8 cellular contexts compared by ENCODE assay signal in the genomic region with DNA sequence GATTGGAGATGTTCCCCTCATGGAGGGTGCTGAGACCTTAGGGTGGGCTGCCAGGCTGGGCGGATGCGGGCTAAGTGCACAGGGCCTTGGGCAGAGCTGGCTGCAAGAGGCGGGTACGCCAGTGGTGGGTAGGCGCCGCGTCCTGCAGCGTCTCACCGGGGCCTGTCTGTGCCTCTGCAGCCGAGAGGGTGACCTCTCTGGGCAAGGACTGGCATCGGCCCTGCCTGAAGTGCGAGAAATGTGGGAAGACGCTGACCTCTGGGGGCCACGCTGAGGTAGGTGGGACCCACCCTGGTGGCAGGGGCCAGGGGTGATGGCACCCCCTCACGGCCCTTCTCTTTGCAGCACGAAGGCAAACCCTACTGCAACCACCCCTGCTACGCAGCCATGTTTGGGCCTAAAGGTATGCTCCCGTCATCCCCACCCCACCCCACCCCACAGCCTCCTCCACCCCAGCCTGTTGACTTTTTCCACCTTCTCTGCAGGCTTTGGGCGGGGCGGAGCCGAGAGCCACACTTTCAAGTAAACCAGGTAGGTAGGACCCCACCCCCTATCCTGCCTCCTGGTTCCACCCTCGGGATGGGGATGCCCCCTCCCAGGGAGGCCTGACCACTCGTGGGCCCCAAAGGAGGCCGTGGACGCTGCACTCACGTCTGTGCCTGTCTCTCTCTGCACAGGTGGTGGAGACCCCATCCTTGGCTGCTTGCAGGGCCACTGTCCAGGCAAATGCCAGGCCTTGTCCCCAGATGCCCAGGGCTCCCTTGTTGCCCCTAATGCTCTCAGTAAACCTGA. TPM values are rescaled to one million over a fixed set of nuclear protein-coding genes. Genes with fewer than 3 reads are reported as not detected.
DNase-seq lines count a peak whose midpoint lies in the region; ATAC-seq and TF ChIP-seq lines count a peak whose summit lies in the region.

No MANE protein-coding gene starts in this region.

- DNase-seq in activated CD4-positive, alpha-beta T cell treated with anti-CD3 and anti-CD28 coated beads for 48 hours: peak; percentile 45
- DNase-seq in activated CD4-positive, alpha-beta T cell treated with anti-CD3 and anti-CD28 coated beads for 4 hours: no peak
- DNase-seq in activated gamma-delta T cell treated with Interleukin-2 at 50 U/mL for 16 hours (peak; percentile 34), mesendoderm (no peak), upper lobe of left lung (peak in 1 of 2 donors; percentile 56), NCI-H524 (lab: John Stamatoyannopoulos, UW) (no peak)

- no CpG with 5 or more reads among the region's 26 CpGs for WGBS in mesendoderm (ENCODE audit: extremely low coverage, insufficient coverage, low lambda C conversion rate)
- WGBS in upper lobe of left lung, 2 donors: 53 to 79% methylated on average over 12 to 14 of the region's 26 CpGs

- H4K5ac ChIP-seq in mesendoderm (ENCODE audit: low read length): no peak overlapping the region

- H3K4me3 ChIP-seq in mesendoderm (ENCODE audit: low read length) (no peak overlapping the region), upper lobe of left lung (peak overlapping the region; percentile 36 to 69 (median 52))

- H2AK5ac ChIP-seq in mesendoderm (ENCODE audit: low read length): no peak overlapping the region

- no peak overlapping the region for H2BK15ac ChIP-seq in mesendoderm (replicated peaks; ENCODE audit: low read depth)

- H3K36me3 ChIP-seq in mesendoderm (ENCODE audit: control insufficient read depth, insufficient read depth, low read length) (no peaks in the 10 kb centered on the region), upper lobe of left lung (peaks cover 0 to 6% (median under 1%) of the 10 kb centered on the region in 4 donors)

- TF ChIP-seq CTCF in upper lobe of left lung (IDR thresholded peaks at IDR 0.05): peak in 2 of 6 experiments; percentile 8 to 23

- no peak overlapping the region for H3K56ac ChIP-seq in mesendoderm (ENCODE audit: low read length)

- ATAC-seq in upper lobe of left lung (ENCODE audit: low FRiP score in 2 of 2) (no peak), HG03139 (IDR thresholded peaks at IDR 0.05; ENCODE audit: unreplicated experiment) (no peak), HG03108 (IDR thresholded peaks at IDR 0.05; ENCODE audit: unreplicated experiment) (no peak)

- peaks cover 8% of the 10 kb centered on the region for H3K27me3 ChIP-seq in mesendoderm (ENCODE audit: insufficient read depth, low read length, poor library complexity)
- peaks cover 0 to 3% (median 0%) of the 10 kb centered on the region in 4 donors for H3K27me3 ChIP-seq in upper lobe of left lung

- no peak overlapping the region for H3K4ac ChIP-seq in mesendoderm (ENCODE audit: low read depth, low read length)

- no peaks in the 10 kb centered on the region for H3K9me3 ChIP-seq in upper lobe of left lung

- no peaks in the 10 kb centered on the region for H3K79me2 ChIP-seq in mesendoderm (ENCODE audit: control insufficient read depth, insufficient read depth, low read length)

- no peak overlapping the region for H3K23ac ChIP-seq in mesendoderm (ENCODE audit: low read length)

- H4K8ac ChIP-seq in mesendoderm (ENCODE audit: low read depth, low read length): no peak overlapping the region

- H2BK5ac ChIP-seq in mesendoderm (ENCODE audit: low read length): no peak overlapping the region

- no peak overlapping the region for H3K18ac ChIP-seq in mesendoderm (ENCODE audit: low read length)

- H3K4me2 ChIP-seq in mesendoderm (ENCODE audit: low read length): no peak overlapping the region

- no peaks in the 10 kb centered on the region for H3K79me1 ChIP-seq in mesendoderm (ENCODE audit: low read length)

- peak overlapping the region; percentile 70 for H3K9ac ChIP-seq in mesendoderm (ENCODE audit: low read length)

- no peak for TF ChIP-seq EP300 in upper lobe of left lung (IDR thresholded peaks at IDR 0.05)

- H3K4me1 ChIP-seq in mesendoderm (ENCODE audit: control insufficient read depth, low read depth, low read length) (no peaks in the 10 kb centered on the region), upper lobe of left lung (peaks cover 71 to 83% (median 76%) of the 10 kb centered on the region in 4 donors)

- no peak overlapping the region for H2BK120ac ChIP-seq in mesendoderm (ENCODE audit: low read depth, low read length)

- no peak overlapping the region for H3K27ac ChIP-seq in mesendoderm (ENCODE audit: low read depth, low read length)
- peak overlapping the region; percentile 88 to 98 (median 90) for H3K27ac ChIP-seq in upper lobe of left lung

- TF ChIP-seq POLR2A in upper lobe of left lung (IDR thresholded peaks at IDR 0.05): no peak

RNA-seq across cellular contexts. Expression of a gene that starts 1.5 kb away (rescaled TPM):
- polyA plus RNA-seq in mesendoderm (2013, experiment 1 of 2): 8.8 TPM
- polyA plus RNA-seq in mesendoderm (2013, experiment 2 of 2): 8.3 TPM
- 100 to 1,000 TPM in 4 of 6 donors, 10 to 100 TPM in 2; 26.2 to 425 (median 200) TPM for total RNA-seq in upper lobe of left lung

RNA-seq across cellular contexts. Expression of a gene that starts 2.9 kb away (rescaled TPM):
- 4.5 TPM for polyA plus RNA-seq in mesendoderm (2013, experiment 1 of 2)
- 3.9 TPM for polyA plus RNA-seq in mesendoderm (2013, experiment 2 of 2)
- 10 to 100 TPM; 13.8 to 38.5 (median 17.4) TPM for total RNA-seq in upper lobe of left lung

RNA-seq across cellular contexts. Expression of a gene that starts 13.6 kb away (rescaled TPM):
- 8.3 TPM for polyA plus RNA-seq in mesendoderm (2013, experiment 1 of 2)
- polyA plus RNA-seq in mesendoderm (2013, experiment 2 of 2): 7.8 TPM
- 100 to 1,000 TPM in 5 of 6 donors, 10 to 100 TPM in 1; 55.5 to 422 (median 190) TPM for total RNA-seq in upper lobe of left lung

RNA-seq across cellular contexts. Expression of a gene that starts 38.2 kb away (rescaled TPM):
- polyA plus RNA-seq in mesendoderm (2013, experiment 1 of 2): 0.06 TPM
- 0.04 TPM for polyA plus RNA-seq in mesendoderm (2013, experiment 2 of 2)
- 1 to 10 TPM in 4 of 6 donors, under 1 TPM in 1, not detected in 1; 0.69 to 4.6 (median 3.8) TPM for total RNA-seq in upper lobe of left lung

Comparison
In these comparisons a context has a peak if more than half of its experiments do, and no peak if none do; other contexts are left out.
1. DNase-seq: peak in activated CD4-positive, alpha-beta T cell treated with anti-CD3 and anti-CD28 coated beads for 48 hours (single experiment) and activated gamma-delta T cell treated with Interleukin-2 at 50 U/mL for 16 hours (single experiment); none in activated CD4-positive, alpha-beta T cell treated with anti-CD3 and anti-CD28 coated beads for 4 hours (0 of 2), mesendoderm (single experiment) and NCI-H524 (0 of 2).